ENCODE assay signal across 9 cellular contexts in genomic region chr3:120092444-120092843, GRCh38. TPM values are rescaled to one million over a fixed set of nuclear protein-coding genes. Genes with fewer than 3 reads are reported as not detected.
DNase-seq lines count a peak whose midpoint lies in the region; FAIRE-seq and TF ChIP-seq lines count a peak whose summit lies in the region.
"Had no signal": no experiment of that assay in that cellular context is flagged by ENCODE, and none has a peak within 500 bp of the region (broad histone marks: within the 10 kb centered on the region; RNA-seq: fewer than 3 reads in every experiment).

No MANE protein-coding gene starts in this region.

- CTCF ChIA-PET in Caco-2 (lab: Charles Lee): no interaction called here

- no peaks in the 10 kb centered on the region for H3K9me3 ChIP-seq in Caco-2
- H3K9me3 ChIP-seq in esophagus muscularis mucosa: no peaks in the 10 kb centered on the region
- H3K9me3 ChIP-seq in parathyroid adenoma (ENCODE audit: control insufficient read depth, low read length): no peaks in the 10 kb centered on the region

- POLR2A ChIA-PET in Caco-2 (lab: Charles Lee): no interaction called here

- H3K36me3 ChIP-seq in Caco-2 (ENCODE audit: control insufficient read depth, insufficient read depth, low read length) (no peaks in the 10 kb centered on the region), esophagus muscularis mucosa (no peaks in the 10 kb centered on the region), parathyroid adenoma (ENCODE audit: control insufficient read depth, insufficient read depth, low read length) (no peaks in the 10 kb centered on the region)

- TF ChIP-seq POLR2A in esophagus muscularis mucosa (IDR thresholded peaks at IDR 0.05; ENCODE audit: low read depth): no peak
- no peak for TF ChIP-seq POLR2A in GM12891 (IDR thresholded peaks at IDR 0.05; ENCODE audit: low read depth, low read length)

- intact Hi-C loops in Caco-2 (cut with micrococcal nuclease; ENCODE audit: unreplicated experiment): loop anchor here (5.0 to 10.0 kb wide), 2 partner anchors 200 to 278 kb away; no protein-coding TSS in a partner anchor
- intact Hi-C loops in esophagus muscularis mucosa (cut with DNase I): loop anchor here (5.0 to 10.0 kb wide), 2 partner anchors 200 to 252 kb away; partner anchors contain the start of gene LRRC58

- H3K79me2 ChIP-seq in parathyroid adenoma: peaks cover 36% of the 10 kb centered on the region

- no peak for FAIRE-seq in GM12891 (lab: Jason Lieb, UNC)

- H3K27ac Mint-ChIP-seq in Caco-2 (ENCODE audit: unreplicated experiment): no peak overlapping the region
- H3K27ac Mint-ChIP-seq: stimulated activated naive CD8-positive, alpha-beta T cell treated with anti-CD3 and anti-CD28 coated beads, Interleukin-15, Interleukin-2, amounts not matched to agents 100 ng/mL and 50 ng/mL, for 24 hours had no signal

- no peak overlapping the region for H3K9ac ChIP-seq in parathyroid adenoma

- no peak for TF ChIP-seq CTCF in Caco-2 (IDR thresholded peaks at IDR 0.05; ENCODE audit: insufficient read depth in 1 of 2, low read depth in 1 of 2, low read length in 1 of 2, severe bottlenecking in 1 of 2, unreplicated experiment in 1 of 2)
- TF ChIP-seq CTCF in esophagus muscularis mucosa (IDR thresholded peaks at IDR 0.05): no peak
- no peak for TF ChIP-seq CTCF in parathyroid adenoma (IDR thresholded peaks at IDR 0.05)

- no peaks in the 10 kb centered on the region for H3K27me3 Mint-ChIP-seq in Caco-2 (ENCODE audit: insufficient read depth, unreplicated experiment)
- H3K27me3 Mint-ChIP-seq: stimulated activated naive CD8-positive, alpha-beta T cell treated with anti-CD3 and anti-CD28 coated beads, Interleukin-15, Interleukin-2, amounts not matched to agents 100 ng/mL and 50 ng/mL, for 24 hours had no signal

- no peak overlapping the region for H3K4me3 Mint-ChIP-seq in Caco-2 (ENCODE audit: unreplicated experiment)
- H3K4me3 Mint-ChIP-seq: stimulated activated naive CD8-positive, alpha-beta T cell treated with anti-CD3 and anti-CD28 coated beads, Interleukin-15, Interleukin-2, amounts not matched to agents 100 ng/mL and 50 ng/mL, for 24 hours had no signal

- BruUV-seq in Caco-2 (replicated peaks; lab: Mats Ljungman, UMichigan): no TSS peak

- H3K27me3 ChIP-seq in Caco-2 (replicated peaks; ENCODE audit: control insufficient read depth, insufficient read depth, low read length): no peaks in the 10 kb centered on the region
- no peaks in the 10 kb centered on the region for H3K27me3 ChIP-seq in esophagus muscularis mucosa
- no peaks in the 10 kb centered on the region for H3K27me3 ChIP-seq in parathyroid adenoma (ENCODE audit: control insufficient read depth, insufficient read depth, low read length)

- H3K4me1 ChIP-seq in Caco-2 (peaks cover 9% of the 10 kb centered on the region; the same call in 1 of the 2 replicates), esophagus muscularis mucosa (peaks cover 9 to 52% (median 43%) of the 10 kb centered on the region in 4 donors), parathyroid adenoma (no peaks in the 10 kb centered on the region)

- H3K36me3 Mint-ChIP-seq in Caco-2 (ENCODE audit: insufficient read depth, unreplicated experiment): peaks cover 22% of the 10 kb centered on the region

- no peak for TF ChIP-seq EP300 in esophagus muscularis mucosa (IDR thresholded peaks at IDR 0.05)

- H2AFZ ChIP-seq in parathyroid adenoma: no peak overlapping the region

- H3K9me3 Mint-ChIP-seq in Caco-2 (ENCODE audit: unreplicated experiment): no peaks in the 10 kb centered on the region
- H3K9me3 Mint-ChIP-seq: stimulated activated naive CD8-positive, alpha-beta T cell treated with anti-CD3 and anti-CD28 coated beads, Interleukin-15, Interleukin-2, amounts not matched to agents 100 ng/mL and 50 ng/mL, for 24 hours had no signal

- peaks cover 6% of the 10 kb centered on the region for H3K4me1 Mint-ChIP-seq in Caco-2 (ENCODE audit: low read depth, unreplicated experiment)

- DNase-seq in Caco-2: no peak
- DNase-seq in NCI-H146 (lab: John Stamatoyannopoulos, UW): peak; percentile 21
- DNase-seq in esophagus muscularis mucosa (ENCODE audit: extremely low spot score): no peak
- DNase-seq in central memory CD4-positive, alpha-beta T cell: no peak
- DNase-seq in germinal center (ENCODE audit: low spot score): no peak
- no peak for DNase-seq in NCI-H526 treated with DMSO at 0.1 percent for 48 hours (lab: John Stamatoyannopoulos, UW)
- DNase-seq in GM12891 (ENCODE audit: insufficient read length, low spot score): no peak

- H3K27ac ChIP-seq in esophagus muscularis mucosa (replicated peaks in 1 of 4) (peak overlapping the region in 1 of 4 donors; percentile 99), parathyroid adenoma (no peak overlapping the region)

- H3K4me2 ChIP-seq in parathyroid adenoma (ENCODE audit: low read length): peak overlapping the region; percentile 89

- 0% methylated on average over 2 of the region's 2 CpGs for WGBS in esophagus muscularis mucosa

- H3K4me3 ChIP-seq in Caco-2 (ENCODE audit: low read depth, low read length) (peak overlapping the region; percentile 92), esophagus muscularis mucosa (peak overlapping the region; percentile 86 to 90 (median 88)), parathyroid adenoma (ENCODE audit: low read depth, low read length) (peak overlapping the region; percentile 94)

TF ChIP-seq in GM12891, 5 proteins besides CTCF, POLR2A, EP300 and RAD21:
- no peak for TF ChIP-seq POLR2AphosphoS5 (IDR thresholded peaks at IDR 0.05; ENCODE audit: low read depth, low read length)
- TF ChIP-seq PAX5 (IDR thresholded peaks at IDR 0.05; ENCODE audit: insufficient read depth, low read length, severe bottlenecking): no peak

RNA-seq across cellular contexts. Expression of gene GSK3B, which starts 1.8 kb away (rescaled TPM):
- 55.2 and 56.4 TPM in 2 replicates for total RNA-seq in Caco-2 (2022)
- 10 to 100 TPM; 30.3 to 35.4 (median 31.3) TPM for total RNA-seq in esophagus muscularis mucosa
- polyA plus RNA-seq in GM12891 (2012; ENCODE audit: low read depth, missing spikeins): 20.8 TPM
